Comparison of ENCODE assay signal across 9 cellular contexts in genomic region chr2:112706170-112706664, GRCh38. TPM values are rescaled to one million over a fixed set of nuclear protein-coding genes. Genes with fewer than 3 reads are reported as not detected.
DNase-seq lines count a peak whose midpoint lies in the region; ATAC-seq and TF ChIP-seq lines count a peak whose summit lies in the region.
"Had no signal": no experiment of that assay in that cellular context is flagged by ENCODE, and none has a peak within 500 bp of the region (broad histone marks: within the 10 kb centered on the region; RNA-seq: fewer than 3 reads in every experiment).

No MANE protein-coding gene starts in this region.

- 39% methylated on average over 5 of the region's 5 CpGs for WGBS in hepatocyte (ENCODE audit: low lambda C conversion rate, missing lambda C conversion rate)

- DNase-seq in CD4-positive, alpha-beta memory T cell, result peak; percentile 48 to 77 (median 61)
- DNase-seq in T-helper 9 cell (peak; percentile 21), hepatocyte (ENCODE audit: low spot score) (no peak), CD1c-positive myeloid dendritic cell (ENCODE audit: extremely low spot score) (no peak), NCI-H146 treated with DMSO at 0.1 percent for 48 hours (lab: John Stamatoyannopoulos, UW; ENCODE audit: unreplicated experiment) (no peak), T1000 (lab: John Stamatoyannopoulos, UW) (no peak)
- DNase-seq: psoas muscle had no signal

- no peak overlapping the region for H3K4me3 ChIP-seq in CD4-positive, alpha-beta memory T cell (ENCODE audit: low read length in 2 of 2)
- no peak overlapping the region for H3K4me3 ChIP-seq in hepatocyte
- H3K4me3 ChIP-seq: psoas muscle had no signal

- peaks cover 0 to 4% of the 10 kb centered on the region in 2 donors for H3K27me3 Mint-ChIP-seq in CD4-positive, alpha-beta memory T cell

- no peaks in the 10 kb centered on the region for H3K9me3 ChIP-seq in CD4-positive, alpha-beta memory T cell (ENCODE audit: control insufficient read depth in 1 of 2, low read length in 2 of 2)
- no peaks in the 10 kb centered on the region for H3K9me3 ChIP-seq in hepatocyte (ENCODE audit: low read depth)
- H3K9me3 ChIP-seq: psoas muscle had no signal

- TF ChIP-seq CTCF in hepatocyte (IDR thresholded peaks at IDR 0.05; ENCODE audit: poor library complexity), result no peak

- no peaks in the 10 kb centered on the region for H3K36me3 Mint-ChIP-seq in CD4-positive, alpha-beta memory T cell

- H3K27ac ChIP-seq in CD4-positive, alpha-beta memory T cell (ENCODE audit: low read depth, low read length), result no peak overlapping the region
- H3K27ac ChIP-seq in hepatocyte, result no peak overlapping the region
- H3K27ac ChIP-seq: psoas muscle had no signal

- no peaks in the 10 kb centered on the region for H3K9me3 Mint-ChIP-seq in CD4-positive, alpha-beta memory T cell

- no peaks in the 10 kb centered on the region for H4K20me1 ChIP-seq in hepatocyte (ENCODE audit: insufficient read depth, poor library complexity, severe bottlenecking)

- H3K79me2 ChIP-seq in hepatocyte, result no peaks in the 10 kb centered on the region

- H3K4me1 Mint-ChIP-seq in CD4-positive, alpha-beta memory T cell, result peaks cover 17 to 45% (median 31%) of the 10 kb centered on the region in 4 donors

- ATAC-seq in HG02678 (IDR thresholded peaks at IDR 0.05; ENCODE audit: unreplicated experiment) (peak; percentile 56), GM18861 (IDR thresholded peaks at IDR 0.05; ENCODE audit: unreplicated experiment) (no peak)
- ATAC-seq: psoas muscle had no signal

- H3K9me2 ChIP-seq in hepatocyte (replicated peaks; ENCODE audit: insufficient read depth), result no peaks in the 10 kb centered on the region

- intact Hi-C loops in CD4-positive, alpha-beta memory T cell (cut with micrococcal nuclease), result loop anchor here (1.0 kb wide), 1 partner anchor 14 kb away; no protein-coding TSS in a partner anchor

- POLR2A ChIA-PET in CD4-positive, alpha-beta memory T cell (lab: Charles Lee; ENCODE audit: partially characterized antibody), result interaction anchor here (1.0 to 2.0 kb wide), 5 partner anchors 14 to 122 kb away, joined by 3 to 16 read pairs (median 4); partner anchors contain the start of gene CHCHD5

- peak overlapping the region in 6 of 8 donors; percentile 18 to 71 (median 68) for H3K4me3 Mint-ChIP-seq in CD4-positive, alpha-beta memory T cell

- no peaks in the 10 kb centered on the region for H3K27me3 ChIP-seq in CD4-positive, alpha-beta memory T cell (ENCODE audit: insufficient read depth, low read length)
- no peaks in the 10 kb centered on the region for H3K27me3 ChIP-seq in hepatocyte

- H3K27ac Mint-ChIP-seq in CD4-positive, alpha-beta memory T cell, result peak overlapping the region in 3 of 7 donors; percentile 5 to 53 (median 8)

- H2AFZ ChIP-seq in hepatocyte, result peak overlapping the region; percentile 20

- H3K4me2 ChIP-seq in hepatocyte, result no peak overlapping the region

- CTCF ChIA-PET in CD4-positive, alpha-beta memory T cell (lab: Charles Lee; ENCODE audit: partially characterized antibody), result interaction anchor here (1.1 to 1.8 kb wide), 3 partner anchors 15 to 81 kb away, joined by 3 to 10 read pairs (median 5); no protein-coding TSS in a partner anchor

- no peaks in the 10 kb centered on the region for H3K36me3 ChIP-seq in CD4-positive, alpha-beta memory T cell (ENCODE audit: insufficient read depth, low read length)
- no peaks in the 10 kb centered on the region for H3K36me3 ChIP-seq in hepatocyte (replicated peaks; ENCODE audit: insufficient read depth, low read depth)

- H3K4me1 ChIP-seq in CD4-positive, alpha-beta memory T cell (ENCODE audit: insufficient read depth, low read length), result peaks cover 40% of the 10 kb centered on the region
- H3K4me1 ChIP-seq in hepatocyte (ENCODE audit: insufficient read depth), result no peaks in the 10 kb centered on the region
- H3K4me1 ChIP-seq: psoas muscle had no signal

RNA-seq across cellular contexts. Expression of gene NT5DC4, which starts 14.6 kb away (rescaled TPM):
- total RNA-seq in CD4-positive, alpha-beta memory T cell, result not detected
- not detected for polyA plus RNA-seq in CD4-positive, alpha-beta memory T cell
- 1.2 and 2.7 TPM in 2 replicates for total RNA-seq in hepatocyte
- 0.79 and 2.3 TPM in 2 replicates for polyA plus RNA-seq in hepatocyte
- total RNA-seq: psoas muscle had no signal
- polyA plus RNA-seq: psoas muscle had no signal

RNA-seq across cellular contexts. Expression of gene CKAP2L, which starts 58.2 kb away (rescaled TPM):
- under 1 TPM in 1 of 2 experiments, not detected in 1; 0.06 TPM for total RNA-seq in CD4-positive, alpha-beta memory T cell
- polyA plus RNA-seq in CD4-positive, alpha-beta memory T cell, result under 1 TPM in 1 of 2 donors, not detected in 1; 0.21 TPM
- 4.3 and 8.1 TPM in 2 replicates for total RNA-seq in hepatocyte
- polyA plus RNA-seq in hepatocyte, result 5.0 and 7.2 TPM in 2 replicates

Comparison
In these comparisons a context has a peak if more than half of its experiments do, and no peak if none do; other contexts are left out.
1. DNase-seq: peak in CD4-positive, alpha-beta memory T cell (5 of 5) and T-helper 9 cell (single experiment); none in hepatocyte (single experiment), CD1c-positive myeloid dendritic cell (single experiment), NCI-H146 treated with DMSO at 0.1 percent for 48 hours (single experiment) and T1000 (single experiment).